1 cellular context compared by ENCODE assay signal in the genomic region with DNA sequence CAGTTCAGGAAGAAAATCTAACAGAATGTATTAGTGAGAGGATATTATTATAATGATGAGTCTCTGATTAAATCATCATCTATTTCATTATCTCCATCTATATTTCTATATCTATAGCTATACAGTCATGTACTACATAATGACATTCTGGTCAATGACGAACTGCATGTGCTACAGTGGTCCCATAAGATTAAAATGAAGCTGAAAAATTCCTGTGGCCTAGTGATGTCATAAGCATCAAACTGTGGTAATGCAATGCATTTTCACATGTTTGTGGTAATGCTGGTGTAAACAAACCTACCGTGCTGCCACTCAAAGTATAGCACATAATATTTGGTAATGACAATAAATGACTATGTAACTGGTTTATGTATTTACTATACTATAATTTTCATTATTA.
TF ChIP-seq lines count a peak whose summit lies in the region.

No MANE protein-coding gene starts in this region.

TF ChIP-seq in IMR-90, 13 proteins besides CTCF, POLR2A, EP300 and RAD21 (continued from another document):
- TF ChIP-seq, protein P1, sequence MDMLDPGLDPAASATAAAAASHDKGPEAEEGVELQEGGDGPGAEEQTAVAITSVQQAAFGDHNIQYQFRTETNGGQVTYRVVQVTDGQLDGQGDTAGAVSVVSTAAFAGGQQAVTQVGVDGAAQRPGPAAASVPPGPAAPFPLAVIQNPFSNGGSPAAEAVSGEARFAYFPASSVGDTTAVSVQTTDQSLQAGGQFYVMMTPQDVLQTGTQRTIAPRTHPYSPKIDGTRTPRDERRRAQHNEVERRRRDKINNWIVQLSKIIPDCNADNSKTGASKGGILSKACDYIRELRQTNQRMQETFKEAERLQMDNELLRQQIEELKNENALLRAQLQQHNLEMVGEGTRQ (IDR thresholded peaks at IDR 0.05; ENCODE audit: low read depth, low read length), result no peak
- TF ChIP-seq SMC3 (IDR thresholded peaks at IDR 0.05; ENCODE audit: low read depth, low read length), result no peak
- no peak for TF ChIP-seq BHLHE40 (IDR thresholded peaks at IDR 0.05; ENCODE audit: low read depth, low read length)
